ENCODE assay signal across 2 cellular contexts in the genomic region with DNA sequence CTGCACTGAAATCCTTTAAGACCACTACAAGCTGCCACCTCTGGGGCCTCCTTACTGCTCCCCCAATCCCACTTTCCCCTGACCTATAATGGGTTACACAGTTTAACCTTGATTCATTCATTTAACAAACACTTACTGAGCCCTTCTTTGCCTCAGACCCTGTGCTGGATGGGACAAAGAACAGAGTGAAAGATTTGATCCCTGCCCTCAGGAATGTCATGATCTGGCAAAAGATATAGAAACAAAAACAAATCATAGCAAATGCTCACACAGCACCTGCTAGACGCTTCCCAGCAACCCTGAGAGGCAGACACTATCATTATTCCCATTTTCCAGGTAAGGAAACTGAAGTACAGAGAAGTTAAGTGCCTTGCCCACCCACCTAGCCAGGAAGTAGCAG.
TF ChIP-seq lines count a peak whose summit lies in the region.

No MANE protein-coding gene starts in this region.

TF ChIP-seq in A549, 52 proteins besides CTCF, POLR2A, EP300 and RAD21:
- TF ChIP-seq, protein P1, sequence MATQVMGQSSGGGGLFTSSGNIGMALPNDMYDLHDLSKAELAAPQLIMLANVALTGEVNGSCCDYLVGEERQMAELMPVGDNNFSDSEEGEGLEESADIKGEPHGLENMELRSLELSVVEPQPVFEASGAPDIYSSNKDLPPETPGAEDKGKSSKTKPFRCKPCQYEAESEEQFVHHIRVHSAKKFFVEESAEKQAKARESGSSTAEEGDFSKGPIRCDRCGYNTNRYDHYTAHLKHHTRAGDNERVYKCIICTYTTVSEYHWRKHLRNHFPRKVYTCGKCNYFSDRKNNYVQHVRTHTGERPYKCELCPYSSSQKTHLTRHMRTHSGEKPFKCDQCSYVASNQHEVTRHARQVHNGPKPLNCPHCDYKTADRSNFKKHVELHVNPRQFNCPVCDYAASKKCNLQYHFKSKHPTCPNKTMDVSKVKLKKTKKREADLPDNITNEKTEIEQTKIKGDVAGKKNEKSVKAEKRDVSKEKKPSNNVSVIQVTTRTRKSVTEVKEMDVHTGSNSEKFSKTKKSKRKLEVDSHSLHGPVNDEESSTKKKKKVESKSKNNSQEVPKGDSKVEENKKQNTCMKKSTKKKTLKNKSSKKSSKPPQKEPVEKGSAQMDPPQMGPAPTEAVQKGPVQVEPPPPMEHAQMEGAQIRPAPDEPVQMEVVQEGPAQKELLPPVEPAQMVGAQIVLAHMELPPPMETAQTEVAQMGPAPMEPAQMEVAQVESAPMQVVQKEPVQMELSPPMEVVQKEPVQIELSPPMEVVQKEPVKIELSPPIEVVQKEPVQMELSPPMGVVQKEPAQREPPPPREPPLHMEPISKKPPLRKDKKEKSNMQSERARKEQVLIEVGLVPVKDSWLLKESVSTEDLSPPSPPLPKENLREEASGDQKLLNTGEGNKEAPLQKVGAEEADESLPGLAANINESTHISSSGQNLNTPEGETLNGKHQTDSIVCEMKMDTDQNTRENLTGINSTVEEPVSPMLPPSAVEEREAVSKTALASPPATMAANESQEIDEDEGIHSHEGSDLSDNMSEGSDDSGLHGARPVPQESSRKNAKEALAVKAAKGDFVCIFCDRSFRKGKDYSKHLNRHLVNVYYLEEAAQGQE (IDR thresholded peaks at IDR 0.05), result no peak
- TF ChIP-seq MYC (IDR thresholded peaks at IDR 0.05; ENCODE audit: borderline replicate concordance, low read length) (no peak), ESRRA (IDR thresholded peaks at IDR 0.05; ENCODE audit: borderline replicate concordance, low read length) (no peak), SREBF2 (IDR thresholded peaks at IDR 0.05) (no peak), ZFP36 (IDR thresholded peaks at IDR 0.05; ENCODE audit: borderline replicate concordance, partially characterized antibody) (no peak), EHF (CRISPR knock-in tag; IDR thresholded peaks at IDR 0.05) (no peak), TFCP2L1 (CRISPR knock-in tag; IDR thresholded peaks at IDR 0.05) (no peak), PHF8 (IDR thresholded peaks at IDR 0.05; ENCODE audit: borderline replicate concordance, low read depth) (no peak), NPAS2 (CRISPR knock-in tag; IDR thresholded peaks at IDR 0.05; ENCODE audit: borderline replicate concordance) (no peak), NR3C1 (IDR thresholded peaks at IDR 0.05) (no peak), HES2 (IDR thresholded peaks at IDR 0.05) (no peak), JUN (IDR thresholded peaks at IDR 0.05) (no peak), RNF2 (IDR thresholded peaks at IDR 0.05; ENCODE audit: borderline replicate concordance, low read depth) (no peak), E2F6 (IDR thresholded peaks at IDR 0.05; ENCODE audit: borderline replicate concordance, low read depth) (no peak), BHLHE40 (IDR thresholded peaks at IDR 0.05; ENCODE audit: low read depth, low read length) (no peak), FOSB (CRISPR knock-in tag; IDR thresholded peaks at IDR 0.05) (no peak), ZC3H11A (IDR thresholded peaks at IDR 0.05) (no peak), POLR2AphosphoS2 (conservative IDR thresholded peaks at IDR 0.05; ENCODE audit: low read length) (no peak)
- TF ChIP-seq, protein P2, sequence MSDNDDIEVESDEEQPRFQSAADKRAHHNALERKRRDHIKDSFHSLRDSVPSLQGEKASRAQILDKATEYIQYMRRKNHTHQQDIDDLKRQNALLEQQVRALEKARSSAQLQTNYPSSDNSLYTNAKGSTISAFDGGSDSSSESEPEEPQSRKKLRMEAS (IDR thresholded peaks at IDR 0.05), result no peak
- TF ChIP-seq, protein P3, sequence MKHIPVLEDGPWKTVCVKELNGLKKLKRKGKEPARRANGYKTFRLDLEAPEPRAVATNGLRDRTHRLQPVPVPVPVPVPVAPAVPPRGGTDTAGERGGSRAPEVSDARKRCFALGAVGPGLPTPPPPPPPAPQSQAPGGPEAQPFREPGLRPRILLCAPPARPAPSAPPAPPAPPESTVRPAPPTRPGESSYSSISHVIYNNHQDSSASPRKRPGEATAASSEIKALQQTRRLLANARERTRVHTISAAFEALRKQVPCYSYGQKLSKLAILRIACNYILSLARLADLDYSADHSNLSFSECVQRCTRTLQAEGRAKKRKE (CRISPR knock-in tag; IDR thresholded peaks at IDR 0.05; ENCODE audit: low read depth), result no peak

TF ChIP-seq in K562, 482 proteins besides CTCF, POLR2A, EP300 and RAD21:
- no peak for TF ChIP-seq ZNF143 (CRISPR knock-in tag; IDR thresholded peaks at IDR 0.05)
- peak in 1 of 2 experiments; percentile 18; a peak in 1 of 4 replicates for TF ChIP-seq KDM1A (IDR thresholded peaks at IDR 0.05)
- 0 out of 2 replicates have a peak, but pooled peaks have one; percentile 23 for TF ChIP-seq ZFX (CRISPR knock-in tag; IDR thresholded peaks at IDR 0.05)
